Comparison of ENCODE assay signal across 11 cellular contexts in the genomic region with DNA sequence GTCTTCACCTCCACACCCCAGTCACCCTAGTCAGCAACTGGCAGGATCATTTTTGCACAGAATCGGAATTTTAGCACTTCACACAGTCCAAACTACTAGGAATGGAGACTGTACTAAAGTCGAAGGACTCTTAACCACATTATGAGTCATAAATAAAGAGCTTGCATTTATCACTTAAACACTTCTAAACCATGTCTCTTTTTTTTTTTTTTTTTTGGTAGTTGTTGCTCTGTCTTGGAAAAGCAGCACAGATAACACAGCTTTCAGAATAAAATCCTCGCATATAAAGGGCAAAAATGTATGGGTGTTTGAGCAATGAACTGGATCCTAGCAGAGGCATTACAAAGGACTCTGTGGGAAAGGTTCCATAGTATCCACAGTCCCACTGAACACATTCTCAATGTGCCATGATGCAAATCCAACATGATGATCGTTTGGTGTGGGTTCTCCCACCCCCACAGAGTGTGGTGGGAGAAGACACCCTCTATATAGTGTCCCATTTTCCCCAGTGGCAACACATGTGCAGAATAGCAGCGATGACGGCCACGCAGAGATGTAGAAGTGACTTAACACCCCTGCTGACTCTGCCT. TPM values are rescaled to one million over a fixed set of nuclear protein-coding genes. Genes with fewer than 3 reads are reported as not detected.
DNase-seq lines count a peak whose midpoint lies in the region; ATAC-seq and TF ChIP-seq lines count a peak whose summit lies in the region.
"Had no signal": no experiment of that assay in that cellular context is flagged by ENCODE, and none has a peak within 500 bp of the region (broad histone marks: within the 10 kb centered on the region; RNA-seq: fewer than 3 reads in every experiment).

No MANE protein-coding gene starts in this region.

- H3K27ac Mint-ChIP-seq in neural crest cell (ENCODE audit: unreplicated experiment), result peak overlapping the region; percentile 38
- H3K27ac Mint-ChIP-seq in stimulated activated naive B cell treated with anti-CD40 and anti-IgM and Interleukin-4, amounts not matched to agents 10 μg/mL and 1 μg/mL and 100 μg/mL, for 72 hours, result no peak overlapping the region

- no peaks in the 10 kb centered on the region for H3K9me3 Mint-ChIP-seq in neural crest cell
- H3K9me3 Mint-ChIP-seq in stimulated activated naive B cell treated with anti-CD40 and anti-IgM and Interleukin-4, amounts not matched to agents 10 μg/mL and 1 μg/mL and 100 μg/mL, for 72 hours, result no peaks in the 10 kb centered on the region

- no peaks in the 10 kb centered on the region for H3K27me3 Mint-ChIP-seq in neural crest cell (ENCODE audit: low read depth)
- no peaks in the 10 kb centered on the region for H3K27me3 Mint-ChIP-seq in stimulated activated naive B cell treated with anti-CD40 and anti-IgM and Interleukin-4, amounts not matched to agents 10 μg/mL and 1 μg/mL and 100 μg/mL, for 72 hours

- H3K4me3 Mint-ChIP-seq in neural crest cell, result no peak overlapping the region
- H3K4me3 Mint-ChIP-seq in stimulated activated naive B cell treated with anti-CD40 and anti-IgM and Interleukin-4, amounts not matched to agents 10 μg/mL and 1 μg/mL and 100 μg/mL, for 72 hours, result no peak overlapping the region

- DNase-seq in EL, result peak; percentile 73
- DNase-seq in OCI-M1 (lab: John Stamatoyannopoulos, UW), result peak; percentile 1
- no peak for DNase-seq in epithelial cell of prostate (ENCODE audit: low read depth, low spot score)
- DNase-seq in neural crest cell (ENCODE audit: low read depth, low spot score), result no peak
- DNase-seq in stimulated activated naive B cell treated with anti-CD40 and anti-IgM and Interleukin-4, amounts not matched to agents 10 μg/mL and 1 μg/mL and 100 μg/mL, for 72 hours, result no peak
- no peak for DNase-seq in middle frontal gyrus (ENCODE audit: extremely low spot score, low spot score)
- DNase-seq in effector CD4-positive, alpha-beta T cell, result no peak
- DNase-seq in NCI-H1694 (lab: John Stamatoyannopoulos, UW), result no peak
- DNase-seq: hippocampal formation, KBM-7 had no signal

- H3K27ac ChIP-seq in epithelial cell of prostate, result peak overlapping the region; percentile 58

- ATAC-seq in stimulated activated naive B cell treated with anti-CD40 and anti-IgM and Interleukin-4, amounts not matched to agents 10 μg/mL and 1 μg/mL and 100 μg/mL, for 72 hours (replicated peaks), result no peak
- ATAC-seq: GM12878 had no signal

- H3K36me3 Mint-ChIP-seq in neural crest cell (ENCODE audit: low read depth), result no peaks in the 10 kb centered on the region
- peaks cover 20 to 28% of the 10 kb centered on the region in 2 donors for H3K36me3 Mint-ChIP-seq in stimulated activated naive B cell treated with anti-CD40 and anti-IgM and Interleukin-4, amounts not matched to agents 10 μg/mL and 1 μg/mL and 100 μg/mL, for 72 hours

- no peak for TF ChIP-seq CTCF in neural crest cell (conservative IDR thresholded peaks at IDR 0.05)

- peaks cover 16% of the 10 kb centered on the region for H3K4me1 Mint-ChIP-seq in neural crest cell
- peaks cover 16 to 59% of the 10 kb centered on the region in 2 donors for H3K4me1 Mint-ChIP-seq in stimulated activated naive B cell treated with anti-CD40 and anti-IgM and Interleukin-4, amounts not matched to agents 10 μg/mL and 1 μg/mL and 100 μg/mL, for 72 hours

RNA-seq across cellular contexts. Expression of a gene that starts 47.1 kb away (rescaled TPM):
- total RNA-seq in neural crest cell, result 20.7 and 22.8 TPM in 2 replicates

Comparison
In these comparisons a context has a peak if more than half of its experiments do, and no peak if none do; other contexts are left out.
1. DNase-seq: peak in EL (single experiment) and OCI-M1 (single experiment); none in epithelial cell of prostate (single experiment), neural crest cell (single experiment), stimulated activated naive B cell treated with anti-CD40 and anti-IgM and Interleukin-4, amounts not matched to agents 10 μg/mL and 1 μg/mL and 100 μg/mL, for 72 hours (single experiment), middle frontal gyrus (single experiment), effector CD4-positive, alpha-beta T cell (single experiment) and NCI-H1694 (single experiment).